17 cellular contexts compared by ENCODE assay signal in genomic region chr7:66694286-66694685, GRCh38. TPM values are rescaled to one million over a fixed set of nuclear protein-coding genes. Genes with fewer than 3 reads are reported as not detected.
DNase-seq lines count a peak whose midpoint lies in the region; ATAC-seq, FAIRE-seq and TF ChIP-seq lines count a peak whose summit lies in the region.
"Had no signal": no experiment of that assay in that cellular context is flagged by ENCODE, and none has a peak within 500 bp of the region (broad histone marks: within the 10 kb centered on the region; RNA-seq: fewer than 3 reads in every experiment).

No MANE protein-coding gene starts in this region.

- no peak overlapping the region for H3K4ac ChIP-seq in H1 (replicated peaks; ENCODE audit: insufficient read length, low read depth, low read length)

- H3K27me3 ChIP-seq in H7 (ENCODE audit: control insufficient read depth, insufficient read depth, low read length): no peaks in the 10 kb centered on the region
- H3K27me3 ChIP-seq in H1 (replicated peaks in 1 of 4; ENCODE audit: control insufficient read depth in 3 of 4, extremely low read depth in 1 of 4, insufficient read depth in 3 of 4, low read length in 3 of 4): no peaks in the 10 kb centered on the region; a peak in 1 of 7 replicates
- H3K27me3 ChIP-seq: BLaER1 treated with 17β-estradiol and CSF1 and Interleukin-3, amounts not matched to agents 10 nM and 100 nM had no signal

- H2BK120ac ChIP-seq in H1 (replicated peaks; ENCODE audit: low read depth, low read length): no peak overlapping the region

- no peaks in the 10 kb centered on the region for H3K79me1 ChIP-seq in H1 (ENCODE audit: low read depth, low read length)

- H3K4me3 ChIP-seq in H7 (ENCODE audit: insufficient read depth, low read depth, low read length) (no peak overlapping the region), H1 (ENCODE audit: extremely low read depth in 1 of 4, insufficient read depth in 2 of 4, low read depth in 3 of 4, low read length in 4 of 4) (no peak overlapping the region)
- H3K4me3 ChIP-seq: BLaER1 treated with 17β-estradiol and CSF1 and Interleukin-3, amounts not matched to agents 10 nM and 100 nM; GM23338 had no signal

- CTCF ChIA-PET in RWPE1 (lab: Yijun Ruan, JAX): no interaction called here
- CTCF ChIA-PET in H1 (lab: Charles Lee; ENCODE audit: partially characterized antibody): no interaction called here

- no peak overlapping the region for H3K9ac ChIP-seq in H1 (replicated peaks in 1 of 4; ENCODE audit: extremely low read depth in 1 of 4, low read depth in 3 of 4, low read length in 3 of 4)
- H3K9ac ChIP-seq: BLaER1 treated with 17β-estradiol and CSF1 and Interleukin-3, amounts not matched to agents 10 nM and 100 nM had no signal

- H2AK5ac ChIP-seq in H1 (ENCODE audit: low read depth, low read length): no peak overlapping the region

- no peaks in the 10 kb centered on the region for H3K79me2 ChIP-seq in H1 (ENCODE audit: control insufficient read depth in 1 of 2, insufficient read depth in 2 of 2, low read length in 2 of 2)

- no peak overlapping the region for H4K5ac ChIP-seq in H1 (ENCODE audit: insufficient read length, low read depth, low read length)

- H3K36me3 Mint-ChIP-seq in nephron progenitor cell (ENCODE audit: low read depth): peaks cover 7% of the 10 kb centered on the region
- H3K36me3 Mint-ChIP-seq in activated naive CD4-positive, alpha-beta T cell treated with anti-CD3 and anti-CD28 coated beads, Interleukin-2, amount 50 U/mL, for 72 hours: no peaks in the 10 kb centered on the region

- H3K27me3 Mint-ChIP-seq in nephron progenitor cell (ENCODE audit: low read depth, poor library complexity): peaks cover 3% of the 10 kb centered on the region
- H3K27me3 Mint-ChIP-seq: CD4-positive, CD25-positive, alpha-beta regulatory T cell had no signal

- H3K56ac ChIP-seq in H1 (replicated peaks; ENCODE audit: insufficient read length, low read depth, low read length): no peak overlapping the region

- no peaks in the 10 kb centered on the region for H3K9me3 ChIP-seq in H1 (ENCODE audit: insufficient read depth in 2 of 2, low read depth in 1 of 2, low read length in 1 of 2)
- H3K9me3 ChIP-seq: BLaER1 treated with 17β-estradiol and CSF1 and Interleukin-3, amounts not matched to agents 10 nM and 100 nM had no signal

- peak overlapping the region; percentile 73 for H3K27ac Mint-ChIP-seq in nephron progenitor cell
- peak overlapping the region in 1 of 2 donors; percentile 40 for H3K27ac Mint-ChIP-seq in activated naive CD4-positive, alpha-beta T cell treated with anti-CD3 and anti-CD28 coated beads, Interleukin-2, amount 50 U/mL, for 72 hours
- H3K27ac Mint-ChIP-seq: CD4-positive, CD25-positive, alpha-beta regulatory T cell; GM23338 had no signal

- H3K4me1 Mint-ChIP-seq in nephron progenitor cell: peaks cover 17% of the 10 kb centered on the region

- no peak for TF ChIP-seq EP300 in H1 (IDR thresholded peaks at IDR 0.05; ENCODE audit: borderline replicate concordance in 1 of 2, low read depth in 2 of 2, low read length in 2 of 2)

- no peak overlapping the region for H4K91ac ChIP-seq in H1 (replicated peaks; ENCODE audit: insufficient read length, low read length)

- H3K36me3 ChIP-seq in H7 (replicated peaks; ENCODE audit: control insufficient read depth, insufficient read depth, low read length) (no peaks in the 10 kb centered on the region; the same call in 1 of the 2 replicates), H1 (ENCODE audit: control insufficient read depth in 2 of 4, insufficient read depth in 4 of 4, low read length in 3 of 4) (no peaks in the 10 kb centered on the region)

- no peaks in the 10 kb centered on the region for H3K23me2 ChIP-seq in H1 (ENCODE audit: low read depth, low read length)

- peak overlapping the region; percentile 35; the same call in 1 of the 2 replicates for H4K8ac ChIP-seq in H1 (ENCODE audit: extremely low read depth, insufficient read depth, low read length)

- no peak overlapping the region for H2BK12ac ChIP-seq in H1 (ENCODE audit: low read depth, low read length)

- no peak for TF ChIP-seq CTCF in RWPE1 (conservative IDR thresholded peaks at IDR 0.05; ENCODE audit: low read depth)
- no peak for TF ChIP-seq CTCF in H1 (IDR thresholded peaks at IDR 0.05; ENCODE audit: control extremely low read depth in 1 of 3, insufficient read depth in 1 of 3, low read depth in 1 of 3, low read length in 3 of 3)
- TF ChIP-seq CTCF in nephron progenitor cell (IDR thresholded peaks at IDR 0.05): no peak

- H2AFZ ChIP-seq in H1 (ENCODE audit: low read length): no peak overlapping the region
- H2AFZ ChIP-seq: GM23338 had no signal

- TF ChIP-seq POLR2A in H1 (IDR thresholded peaks at IDR 0.05; ENCODE audit: control extremely low read depth in 1 of 2, low read depth in 2 of 2, low read length in 2 of 2) (no peak), GM12892 (IDR thresholded peaks at IDR 0.05; ENCODE audit: low read depth, low read length) (no peak)

- H3K4me3 Mint-ChIP-seq in nephron progenitor cell: no peak overlapping the region
- H3K4me3 Mint-ChIP-seq: GM23338 had no signal

- FAIRE-seq in H1 (lab: Jason Lieb, UNC): no peak
- FAIRE-seq in GM12892 (lab: Jason Lieb, UNC): no peak

- no peak for TF ChIP-seq RAD21 in H1 (IDR thresholded peaks at IDR 0.05 in 1 of 2, conservative IDR thresholded peaks at IDR 0.05 in 1 of 2; ENCODE audit: low read depth in 2 of 2, low read length in 2 of 2)

- peak; percentile 46 for DNase-seq in H7
- no peak for DNase-seq in RWPE1 (ENCODE audit: low spot score)
- no peak for DNase-seq in H1 (ENCODE audit: low read depth in 1 of 2, low spot score in 2 of 2)
- no peak for DNase-seq in nephron progenitor cell
- no peak for DNase-seq in activated naive CD4-positive, alpha-beta T cell treated with anti-CD3 and anti-CD28 coated beads, Interleukin-2, amount 50 U/mL, for 72 hours (ENCODE audit: low spot score in 2 of 2)
- DNase-seq in globus pallidus (ENCODE audit: low spot score): no peak
- no peak for DNase-seq in GM12892 (ENCODE audit: insufficient read length)
- no peak for DNase-seq in HuH-7.5 (ENCODE audit: low spot score)
- DNase-seq: ACHN; Calu3; CD4-positive, CD25-positive, alpha-beta regulatory T cell; DMS153; DND-41; GDM1; HCEC 1CT had no signal

- WGBS in H1 (ENCODE audit: extremely low coverage in 1 of 2, insufficient coverage in 1 of 2, insufficient read length in 1 of 2, insufficient replicate concordance in 2 of 2, low coverage in 1 of 2, low lambda C conversion rate in 2 of 2, missing lambda C conversion rate in 1 of 2), 2 experiments: 90% methylated on average over 11 of the region's 11 CpGs; no CpG with 5 or more reads in 1 of the 2 experiments

- H2BK5ac ChIP-seq in H1 (ENCODE audit: low read depth, low read length): no peak overlapping the region

- no peaks in the 10 kb centered on the region for H3K9me3 Mint-ChIP-seq in nephron progenitor cell
- no peaks in the 10 kb centered on the region for H3K9me3 Mint-ChIP-seq in activated naive CD4-positive, alpha-beta T cell treated with anti-CD3 and anti-CD28 coated beads, Interleukin-2, amount 50 U/mL, for 72 hours
- H3K9me3 Mint-ChIP-seq: CD4-positive, CD25-positive, alpha-beta regulatory T cell; GM23338 had no signal

- H3K14ac ChIP-seq in H1 (ENCODE audit: insufficient read length): no peak overlapping the region

- ATAC-seq in activated naive CD4-positive, alpha-beta T cell treated with anti-CD3 and anti-CD28 coated beads, Interleukin-2, amount 50 U/mL, for 72 hours: no peak
- ATAC-seq: GM23338 had no signal

- POLR2A ChIA-PET in RWPE1 (lab: Yijun Ruan, JAX; ENCODE audit: low non-redundant PET): no interaction called here
- POLR2A ChIA-PET in H1 (lab: Charles Lee; ENCODE audit: partially characterized antibody): interaction anchor here (0.8 to 1.3 kb wide), 3 partner anchors 10 to 69 kb away, joined by 3 read pairs; no protein-coding TSS in a partner anchor

- no peak overlapping the region for H3K23ac ChIP-seq in H1 (ENCODE audit: insufficient read length)

- H3K27ac ChIP-seq in RWPE1 (peak overlapping the region; percentile 69), H1 (ENCODE audit: low read depth, low read length) (no peak overlapping the region)
- H3K27ac ChIP-seq: BLaER1 treated with 17β-estradiol and CSF1 and Interleukin-3, amounts not matched to agents 10 nM and 100 nM had no signal

- no peak overlapping the region for H2BK20ac ChIP-seq in H1 (ENCODE audit: low read length)

- peaks cover 0 to 3% (median under 1%) of the 10 kb centered on the region in 4 experiments; a peak in 4 of 7 replicates for H3K4me1 ChIP-seq in H1 (replicated peaks in 1 of 4; ENCODE audit: control insufficient read depth in 3 of 4, insufficient read depth in 4 of 4, low read length in 3 of 4)

- no peak overlapping the region for H3K18ac ChIP-seq in H1 (ENCODE audit: extremely low read depth, low read length)

- no peak overlapping the region for H3K4me2 ChIP-seq in H1 (ENCODE audit: insufficient read depth in 1 of 2, low read depth in 2 of 2, low read length in 2 of 2)
- H3K4me2 ChIP-seq: BLaER1 treated with 17β-estradiol and CSF1 and Interleukin-3, amounts not matched to agents 10 nM and 100 nM; GM23338 had no signal

- no peak overlapping the region for H2BK15ac ChIP-seq in H1 (ENCODE audit: low read length)

- H4K20me1 ChIP-seq in H1 (replicated peaks in 1 of 2; ENCODE audit: control insufficient read depth in 1 of 2, insufficient read depth in 2 of 2, low read length in 2 of 2): peaks cover 2 to 3% of the 10 kb centered on the region in 2 experiments

TF ChIP-seq in H1, 55 proteins besides CTCF, POLR2A, EP300 and RAD21 (continues in another document):
- TF ChIP-seq NANOG (IDR thresholded peaks at IDR 0.05; ENCODE audit: insufficient read depth, low read depth, low read length, poor library complexity, severe bottlenecking): no peak
- TF ChIP-seq POLR2AphosphoS5 (IDR thresholded peaks at IDR 0.05; ENCODE audit: low read depth, low read length): no peak
- TF ChIP-seq TEAD4 (IDR thresholded peaks at IDR 0.05; ENCODE audit: low read depth, low read length): no peak
- TF ChIP-seq SP1 (IDR thresholded peaks at IDR 0.05; ENCODE audit: low read depth, low read length): no peak
- TF ChIP-seq KDM4A (IDR thresholded peaks at IDR 0.05; ENCODE audit: low read depth, low read length, severe bottlenecking): no peak
- no peak for TF ChIP-seq CREB1 (IDR thresholded peaks at IDR 0.05)
- no peak for TF ChIP-seq SRF (IDR thresholded peaks at IDR 0.05; ENCODE audit: low read depth, low read length)

RNA-seq across cellular contexts. Expression of gene RABGEF1, which starts 46.2 kb away (rescaled TPM):
- 16.6 and 21.7 TPM in 2 replicates for total RNA-seq in H7 (2014; rRNA removed; shearing (Covaris generic))
- 17.3 and 18.0 TPM in 2 replicates for total RNA-seq in H1 (2021; fragmentation: NEBNext Ultra II Directional; extraction: Animal tissue kit (Norgen Biotek cat#: 25700))
- polyA plus RNA-seq in H1 (2011; rRNA removed): 8.8 and 10.2 TPM in 2 replicates
- polyA plus RNA-seq in H1 (2011; cell fraction: cytosol; rRNA removed): 12.7 TPM
- polyA plus RNA-seq in H1 (2011; cell fraction: nucleus; rRNA removed): 16.1 TPM
- 12.5 to 15.9 TPM (median 13.4 TPM) in 4 replicates for polyA plus RNA-seq in H1 (2012, experiment 1 of 2)
- 1.6 TPM for polyA plus RNA-seq in H1 (2012, experiment 2 of 2)
- 7.8 TPM for polyA plus RNA-seq in H1 (2013, experiment 1 of 2)
- 7.8 TPM for polyA plus RNA-seq in H1 (2013, experiment 2 of 2)
- polyA minus RNA-seq in H1 (2011; rRNA and poly(A)+ RNA removed): 28.8 and 35.9 TPM in 2 replicates
- polyA minus RNA-seq in H1 (2011; cell fraction: cytosol; rRNA and poly(A)+ RNA removed): 10.3 TPM
- 14.3 TPM for polyA minus RNA-seq in H1 (2011; cell fraction: nucleus; rRNA and poly(A)+ RNA removed)
- 10 to 100 TPM; 21.5 to 23.0 TPM for total RNA-seq in activated naive CD4-positive, alpha-beta T cell treated with anti-CD3 and anti-CD28 coated beads, Interleukin-2, amount 50 U/mL, for 72 hours
- 24.2 TPM for polyA plus RNA-seq in GM12892 (2012; ENCODE audit: missing spikeins)
